ENCODE assay signal across 1 cellular context in the genomic region with DNA sequence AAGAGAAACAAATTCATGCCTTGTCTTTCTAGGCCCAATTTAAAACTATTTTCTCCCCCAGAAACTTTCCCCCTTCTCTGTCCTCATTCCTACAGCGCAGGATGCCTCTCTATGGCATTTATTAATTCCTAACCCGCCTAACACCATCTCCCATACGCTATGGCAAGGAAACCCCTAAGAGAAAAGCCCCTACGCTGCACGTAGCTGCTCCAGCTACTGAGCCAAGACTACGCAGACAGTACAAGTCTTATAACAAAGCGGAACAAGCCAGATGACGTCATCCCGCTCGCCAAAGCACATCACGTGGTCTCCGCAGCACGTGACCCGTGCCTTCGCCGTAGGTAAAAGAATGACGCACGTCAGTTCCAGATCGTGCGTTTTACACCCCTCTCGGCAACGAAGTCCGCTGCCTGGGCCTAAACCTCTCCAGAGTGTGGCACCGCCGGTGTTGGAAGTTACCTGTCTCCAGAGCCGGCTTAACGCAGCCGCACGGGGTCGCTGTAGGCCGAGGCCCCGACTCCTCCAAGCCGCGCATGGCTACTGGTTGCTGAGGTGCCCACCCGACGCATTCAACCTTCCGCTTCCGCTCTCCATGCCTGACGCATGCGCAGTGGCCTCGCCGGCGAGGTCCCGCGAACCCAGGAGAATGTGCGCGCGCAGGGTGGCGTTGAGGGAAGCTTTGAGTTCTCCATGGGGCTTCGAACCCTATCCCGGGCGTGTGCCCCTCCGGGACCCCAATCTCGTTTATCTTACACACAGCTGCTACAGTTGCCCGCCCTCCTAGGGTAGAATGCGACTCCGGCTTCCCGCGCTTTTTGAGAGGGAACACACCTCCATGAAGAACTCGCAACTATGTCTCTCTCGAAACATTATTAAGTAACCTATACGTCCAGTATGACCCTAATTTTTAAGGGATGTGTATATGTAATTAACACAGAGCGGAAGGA.
TF ChIP-seq lines count a peak whose summit lies in the region.

TSS of gene TRMO (minus strand) at position 542 of the 947 bp plus-strand sequence. CDS start at position 535, 7 bp downstream.

TF ChIP-seq in WTC11, 78 proteins besides CTCF, POLR2A, EP300 and RAD21 (continued from another document and continues in another):
- no peak for TF ChIP-seq E2F4 (CRISPR knock-in tag; IDR thresholded peaks at IDR 0.05; ENCODE audit: borderline replicate concordance, low read depth)
- no peak for TF ChIP-seq EMX1 (CRISPR knock-in tag; IDR thresholded peaks at IDR 0.05)
- no peak for TF ChIP-seq ZSCAN18 (CRISPR knock-in tag; IDR thresholded peaks at IDR 0.05)
- peak; percentile 82; the same call in 1 of the 2 replicates for TF ChIP-seq RORB (CRISPR knock-in tag; IDR thresholded peaks at IDR 0.05)
- TF ChIP-seq KAT7 (CRISPR knock-in tag; IDR thresholded peaks at IDR 0.05; ENCODE audit: borderline replicate concordance), result no peak
- peak; percentile 87 for TF ChIP-seq E2F5 (CRISPR knock-in tag; IDR thresholded peaks at IDR 0.05)
- no peak for TF ChIP-seq MXD4 (CRISPR knock-in tag; IDR thresholded peaks at IDR 0.05; ENCODE audit: borderline replicate concordance)
- no peak for TF ChIP-seq TCF7 (CRISPR knock-in tag; IDR thresholded peaks at IDR 0.05; ENCODE audit: low read depth)
- no peak for TF ChIP-seq GTF2I (CRISPR knock-in tag; conservative IDR thresholded peaks at IDR 0.05)
- no peak for TF ChIP-seq PREB (CRISPR knock-in tag; IDR thresholded peaks at IDR 0.05; ENCODE audit: borderline replicate concordance)
- TF ChIP-seq ZNF423 (CRISPR knock-in tag; IDR thresholded peaks at IDR 0.05), result no peak
- TF ChIP-seq ZNF416 (CRISPR knock-in tag; IDR thresholded peaks at IDR 0.05), result 0 out of 2 replicates have a peak, but pooled peaks have one; percentile 72
- TF ChIP-seq, protein P1, sequence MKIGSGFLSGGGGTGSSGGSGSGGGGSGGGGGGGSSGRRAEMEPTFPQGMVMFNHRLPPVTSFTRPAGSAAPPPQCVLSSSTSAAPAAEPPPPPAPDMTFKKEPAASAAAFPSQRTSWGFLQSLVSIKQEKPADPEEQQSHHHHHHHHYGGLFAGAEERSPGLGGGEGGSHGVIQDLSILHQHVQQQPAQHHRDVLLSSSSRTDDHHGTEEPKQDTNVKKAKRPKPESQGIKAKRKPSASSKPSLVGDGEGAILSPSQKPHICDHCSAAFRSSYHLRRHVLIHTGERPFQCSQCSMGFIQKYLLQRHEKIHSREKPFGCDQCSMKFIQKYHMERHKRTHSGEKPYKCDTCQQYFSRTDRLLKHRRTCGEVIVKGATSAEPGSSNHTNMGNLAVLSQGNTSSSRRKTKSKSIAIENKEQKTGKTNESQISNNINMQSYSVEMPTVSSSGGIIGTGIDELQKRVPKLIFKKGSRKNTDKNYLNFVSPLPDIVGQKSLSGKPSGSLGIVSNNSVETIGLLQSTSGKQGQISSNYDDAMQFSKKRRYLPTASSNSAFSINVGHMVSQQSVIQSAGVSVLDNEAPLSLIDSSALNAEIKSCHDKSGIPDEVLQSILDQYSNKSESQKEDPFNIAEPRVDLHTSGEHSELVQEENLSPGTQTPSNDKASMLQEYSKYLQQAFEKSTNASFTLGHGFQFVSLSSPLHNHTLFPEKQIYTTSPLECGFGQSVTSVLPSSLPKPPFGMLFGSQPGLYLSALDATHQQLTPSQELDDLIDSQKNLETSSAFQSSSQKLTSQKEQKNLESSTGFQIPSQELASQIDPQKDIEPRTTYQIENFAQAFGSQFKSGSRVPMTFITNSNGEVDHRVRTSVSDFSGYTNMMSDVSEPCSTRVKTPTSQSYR (CRISPR knock-in tag; IDR thresholded peaks at IDR 0.05), result 0 out of 2 replicates have a peak, but pooled peaks have one; percentile 23
- no peak for TF ChIP-seq NR1H2 (CRISPR knock-in tag; IDR thresholded peaks at IDR 0.05)
- TF ChIP-seq ZNF121 (CRISPR knock-in tag; IDR thresholded peaks at IDR 0.05), result no peak
- peak; percentile 45; the same call in 1 of the 2 replicates for TF ChIP-seq SOX15 (CRISPR knock-in tag; IDR thresholded peaks at IDR 0.05)
- TF ChIP-seq ZNF138 (CRISPR knock-in tag; conservative IDR thresholded peaks at IDR 0.05), result no peak
- peak; percentile 96 for TF ChIP-seq CREM (CRISPR knock-in tag; IDR thresholded peaks at IDR 0.05)
- TF ChIP-seq, protein P2, sequence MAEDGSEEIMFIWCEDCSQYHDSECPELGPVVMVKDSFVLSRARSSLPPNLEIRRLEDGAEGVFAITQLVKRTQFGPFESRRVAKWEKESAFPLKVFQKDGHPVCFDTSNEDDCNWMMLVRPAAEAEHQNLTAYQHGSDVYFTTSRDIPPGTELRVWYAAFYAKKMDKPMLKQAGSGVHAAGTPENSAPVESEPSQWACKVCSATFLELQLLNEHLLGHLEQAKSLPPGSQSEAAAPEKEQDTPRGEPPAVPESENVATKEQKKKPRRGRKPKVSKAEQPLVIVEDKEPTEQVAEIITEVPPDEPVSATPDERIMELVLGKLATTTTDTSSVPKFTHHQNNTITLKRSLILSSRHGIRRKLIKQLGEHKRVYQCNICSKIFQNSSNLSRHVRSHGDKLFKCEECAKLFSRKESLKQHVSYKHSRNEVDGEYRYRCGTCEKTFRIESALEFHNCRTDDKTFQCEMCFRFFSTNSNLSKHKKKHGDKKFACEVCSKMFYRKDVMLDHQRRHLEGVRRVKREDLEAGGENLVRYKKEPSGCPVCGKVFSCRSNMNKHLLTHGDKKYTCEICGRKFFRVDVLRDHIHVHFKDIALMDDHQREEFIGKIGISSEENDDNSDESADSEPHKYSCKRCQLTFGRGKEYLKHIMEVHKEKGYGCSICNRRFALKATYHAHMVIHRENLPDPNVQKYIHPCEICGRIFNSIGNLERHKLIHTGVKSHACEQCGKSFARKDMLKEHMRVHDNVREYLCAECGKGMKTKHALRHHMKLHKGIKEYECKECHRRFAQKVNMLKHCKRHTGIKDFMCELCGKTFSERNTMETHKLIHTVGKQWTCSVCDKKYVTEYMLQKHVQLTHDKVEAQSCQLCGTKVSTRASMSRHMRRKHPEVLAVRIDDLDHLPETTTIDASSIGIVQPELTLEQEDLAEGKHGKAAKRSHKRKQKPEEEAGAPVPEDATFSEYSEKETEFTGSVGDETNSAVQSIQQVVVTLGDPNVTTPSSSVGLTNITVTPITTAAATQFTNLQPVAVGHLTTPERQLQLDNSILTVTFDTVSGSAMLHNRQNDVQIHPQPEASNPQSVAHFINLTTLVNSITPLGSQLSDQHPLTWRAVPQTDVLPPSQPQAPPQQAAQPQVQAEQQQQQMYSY (CRISPR knock-in tag; IDR thresholded peaks at IDR 0.05), result no peak; the same call in 1 of the 2 replicates
- TF ChIP-seq CREB1 (CRISPR knock-in tag; IDR thresholded peaks at IDR 0.05), result peak; percentile 88; the same call in 1 of the 2 replicates
- no peak for TF ChIP-seq ZNF671 (CRISPR knock-in tag; IDR thresholded peaks at IDR 0.05)
- TF ChIP-seq ZNF219 (CRISPR knock-in tag; IDR thresholded peaks at IDR 0.05; ENCODE audit: borderline replicate concordance), result no peak
- TF ChIP-seq GRHL2 (CRISPR knock-in tag; IDR thresholded peaks at IDR 0.05; ENCODE audit: insufficient replicate concordance, severe bottlenecking), result no peak
- TF ChIP-seq CBFB (CRISPR knock-in tag; IDR thresholded peaks at IDR 0.05; ENCODE audit: low read depth), result no peak
- TF ChIP-seq, protein P3, sequence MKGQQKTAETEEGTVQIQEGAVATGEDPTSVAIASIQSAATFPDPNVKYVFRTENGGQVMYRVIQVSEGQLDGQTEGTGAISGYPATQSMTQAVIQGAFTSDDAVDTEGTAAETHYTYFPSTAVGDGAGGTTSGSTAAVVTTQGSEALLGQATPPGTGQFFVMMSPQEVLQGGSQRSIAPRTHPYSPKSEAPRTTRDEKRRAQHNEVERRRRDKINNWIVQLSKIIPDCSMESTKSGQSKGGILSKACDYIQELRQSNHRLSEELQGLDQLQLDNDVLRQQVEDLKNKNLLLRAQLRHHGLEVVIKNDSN (CRISPR knock-in tag; IDR thresholded peaks at IDR 0.05), result peak; percentile 100
- TF ChIP-seq HMGXB4 (CRISPR knock-in tag; IDR thresholded peaks at IDR 0.05), result peak; percentile 88
- TF ChIP-seq ZNF263 (CRISPR knock-in tag; IDR thresholded peaks at IDR 0.05; ENCODE audit: low read depth), result peak; percentile 43; the same call in 1 of the 2 replicates
- TF ChIP-seq ELF4 (CRISPR knock-in tag; IDR thresholded peaks at IDR 0.05; ENCODE audit: low read depth), result no peak
- peak; percentile 65; the same call in 1 of the 2 replicates for TF ChIP-seq NR2C2 (CRISPR knock-in tag; IDR thresholded peaks at IDR 0.05)
- peak; percentile 68 for TF ChIP-seq GABPB1 (CRISPR knock-in tag; IDR thresholded peaks at IDR 0.05)
- peak; percentile 91; the same call in 1 of the 2 replicates for TF ChIP-seq ZNF232 (CRISPR knock-in tag; IDR thresholded peaks at IDR 0.05)
- TF ChIP-seq, protein P4, sequence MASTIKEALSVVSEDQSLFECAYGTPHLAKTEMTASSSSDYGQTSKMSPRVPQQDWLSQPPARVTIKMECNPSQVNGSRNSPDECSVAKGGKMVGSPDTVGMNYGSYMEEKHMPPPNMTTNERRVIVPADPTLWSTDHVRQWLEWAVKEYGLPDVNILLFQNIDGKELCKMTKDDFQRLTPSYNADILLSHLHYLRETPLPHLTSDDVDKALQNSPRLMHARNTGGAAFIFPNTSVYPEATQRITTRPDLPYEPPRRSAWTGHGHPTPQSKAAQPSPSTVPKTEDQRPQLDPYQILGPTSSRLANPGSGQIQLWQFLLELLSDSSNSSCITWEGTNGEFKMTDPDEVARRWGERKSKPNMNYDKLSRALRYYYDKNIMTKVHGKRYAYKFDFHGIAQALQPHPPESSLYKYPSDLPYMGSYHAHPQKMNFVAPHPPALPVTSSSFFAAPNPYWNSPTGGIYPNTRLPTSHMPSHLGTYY (CRISPR knock-in tag; IDR thresholded peaks at IDR 0.05), result no peak
- no peak for TF ChIP-seq NR3C1 (CRISPR knock-in tag; conservative IDR thresholded peaks at IDR 0.05; ENCODE audit: low read depth)
- TF ChIP-seq, protein P5, sequence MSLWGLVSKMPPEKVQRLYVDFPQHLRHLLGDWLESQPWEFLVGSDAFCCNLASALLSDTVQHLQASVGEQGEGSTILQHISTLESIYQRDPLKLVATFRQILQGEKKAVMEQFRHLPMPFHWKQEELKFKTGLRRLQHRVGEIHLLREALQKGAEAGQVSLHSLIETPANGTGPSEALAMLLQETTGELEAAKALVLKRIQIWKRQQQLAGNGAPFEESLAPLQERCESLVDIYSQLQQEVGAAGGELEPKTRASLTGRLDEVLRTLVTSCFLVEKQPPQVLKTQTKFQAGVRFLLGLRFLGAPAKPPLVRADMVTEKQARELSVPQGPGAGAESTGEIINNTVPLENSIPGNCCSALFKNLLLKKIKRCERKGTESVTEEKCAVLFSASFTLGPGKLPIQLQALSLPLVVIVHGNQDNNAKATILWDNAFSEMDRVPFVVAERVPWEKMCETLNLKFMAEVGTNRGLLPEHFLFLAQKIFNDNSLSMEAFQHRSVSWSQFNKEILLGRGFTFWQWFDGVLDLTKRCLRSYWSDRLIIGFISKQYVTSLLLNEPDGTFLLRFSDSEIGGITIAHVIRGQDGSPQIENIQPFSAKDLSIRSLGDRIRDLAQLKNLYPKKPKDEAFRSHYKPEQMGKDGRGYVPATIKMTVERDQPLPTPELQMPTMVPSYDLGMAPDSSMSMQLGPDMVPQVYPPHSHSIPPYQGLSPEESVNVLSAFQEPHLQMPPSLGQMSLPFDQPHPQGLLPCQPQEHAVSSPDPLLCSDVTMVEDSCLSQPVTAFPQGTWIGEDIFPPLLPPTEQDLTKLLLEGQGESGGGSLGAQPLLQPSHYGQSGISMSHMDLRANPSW (CRISPR knock-in tag; conservative IDR thresholded peaks at IDR 0.05; ENCODE audit: low read depth), result no peak
- no peak for TF ChIP-seq NFATC4 (CRISPR knock-in tag; IDR thresholded peaks at IDR 0.05)
- no peak; the same call in 1 of the 2 replicates for TF ChIP-seq PRRX2 (CRISPR knock-in tag; IDR thresholded peaks at IDR 0.05)
- TF ChIP-seq NFYB (CRISPR knock-in tag; conservative IDR thresholded peaks at IDR 0.05; ENCODE audit: low read depth), result 0 out of 2 replicates have a peak, but pooled peaks have one; percentile 25
